1 cellular context compared by ENCODE assay signal in genomic region chr11:8694137-8694536, GRCh38.
TF ChIP-seq lines count a peak whose summit lies in the region.

No MANE protein-coding gene starts in this region.

TF ChIP-seq in HepG2, 621 proteins besides CTCF, POLR2A, EP300 and RAD21:
- TF ChIP-seq SATB2 (CRISPR knock-in tag; IDR thresholded peaks at IDR 0.05) (no peak), ZNF547 (CRISPR knock-in tag; IDR thresholded peaks at IDR 0.05) (no peak), MAX (IDR thresholded peaks at IDR 0.05) (no peak), CBX2 (IDR thresholded peaks at IDR 0.05; ENCODE audit: low read depth, low read length) (no peak), CBX2 (CRISPR knock-in tag; IDR thresholded peaks at IDR 0.05; ENCODE audit: low read depth) (no peak), GTF2F1 (IDR thresholded peaks at IDR 0.05; ENCODE audit: low read length) (no peak), ZNF20 (CRISPR knock-in tag; IDR thresholded peaks at IDR 0.05) (no peak), ZNF251 (CRISPR knock-in tag; IDR thresholded peaks at IDR 0.05) (no peak), ZNF580 (CRISPR knock-in tag; IDR thresholded peaks at IDR 0.05; ENCODE audit: borderline replicate concordance, low read depth) (no peak), HOXA3 (CRISPR knock-in tag; IDR thresholded peaks at IDR 0.05) (no peak)
